In the genomic region with DNA sequence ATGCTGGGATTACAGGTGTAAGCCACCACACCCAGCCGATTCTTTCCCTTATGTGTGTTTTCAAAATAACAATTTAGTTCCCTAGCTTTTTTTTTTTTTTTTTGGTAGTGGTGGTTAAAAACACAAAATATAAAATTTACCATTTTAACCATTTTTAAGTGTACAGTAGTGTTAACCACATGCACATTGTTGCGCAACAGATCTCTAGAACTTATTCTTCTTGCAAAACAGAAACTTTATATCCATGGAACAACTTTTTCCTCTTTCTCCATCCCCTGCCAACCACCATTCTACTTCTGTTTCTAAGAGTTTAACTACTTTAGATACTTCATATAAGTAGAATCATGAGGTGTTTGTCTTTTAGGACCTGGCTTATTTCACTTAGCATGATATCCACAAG, we compare ENCODE assay signal across 10 cellular contexts. TPM values are rescaled to one million over a fixed set of nuclear protein-coding genes. Genes with fewer than 3 reads are reported as not detected.
DNase-seq lines count a peak whose midpoint lies in the region; ATAC-seq and TF ChIP-seq lines count a peak whose summit lies in the region.
"Had no signal": no experiment of that assay in that cellular context is flagged by ENCODE, and none has a peak within 500 bp of the region (broad histone marks: within the 10 kb centered on the region; RNA-seq: fewer than 3 reads in every experiment).

No MANE protein-coding gene starts in this region.

- H3K27me3 Mint-ChIP-seq in Calu3 (ENCODE audit: unreplicated experiment) (no peaks in the 10 kb centered on the region), natural killer cell (ENCODE audit: low read depth in 2 of 2) (no peaks in the 10 kb centered on the region)

- ATAC-seq in natural killer cell (no peak), HG03108 (IDR thresholded peaks at IDR 0.05; ENCODE audit: unreplicated experiment) (no peak)

- H3K27ac Mint-ChIP-seq in Calu3 (ENCODE audit: unreplicated experiment) (peak overlapping the region; percentile 86), natural killer cell (peak overlapping the region; percentile 94 to 96)

- peaks cover 13% of the 10 kb centered on the region for H3K4me1 Mint-ChIP-seq in Calu3 (ENCODE audit: low read depth, unreplicated experiment)
- H3K4me1 Mint-ChIP-seq in natural killer cell: peaks cover 31% of the 10 kb centered on the region in 2 donors

- H3K9ac ChIP-seq in adipocyte (ENCODE audit: low read length): no peak overlapping the region

- CTCF ChIA-PET in Calu3 (lab: Charles Lee): interaction anchor here (0.6 kb wide), 2 partner anchors 50 to 623 kb away, joined by 3 read pairs; no protein-coding TSS in a partner anchor

- no peak overlapping the region for H3K4me3 ChIP-seq in adipocyte (ENCODE audit: low read length)

- H3K36me3 ChIP-seq in adipocyte (ENCODE audit: control insufficient read depth, insufficient read depth, low read length, severe bottlenecking): peaks cover 13% of the 10 kb centered on the region
- H3K36me3 ChIP-seq: MG63 had no signal

- peaks cover 21% of the 10 kb centered on the region for H3K36me3 Mint-ChIP-seq in Calu3 (ENCODE audit: insufficient read depth, unreplicated experiment)
- H3K36me3 Mint-ChIP-seq in natural killer cell: no peaks in the 10 kb centered on the region

- peaks cover 10% of the 10 kb centered on the region for H3K4me1 ChIP-seq in adipocyte (ENCODE audit: control insufficient read depth, insufficient read depth, low read length)

- DNase-seq in Calu3: no peak
- DNase-seq in LHCN-M2 (ENCODE audit: low read depth): peak; percentile 48
- peak; percentile 82 for DNase-seq in adipocyte (ENCODE audit: low read depth)
- DNase-seq in natural killer cell: no peak
- DNase-seq in DMS53 (lab: John Stamatoyannopoulos, UW): no peak
- no peak for DNase-seq in activated gamma-delta T cell treated with Interleukin-2 at 50 U/mL for 16 hours
- DNase-seq in germinal center (ENCODE audit: low spot score): no peak
- DNase-seq: amniotic stem cell, MG63 had no signal

- no TSS peak for BruUV-seq in Calu3 (replicated peaks; lab: Mats Ljungman, UMichigan)

- TF ChIP-seq CTCF in Calu3 (IDR thresholded peaks at IDR 0.05; ENCODE audit: unreplicated experiment) (no peak), natural killer cell (IDR thresholded peaks at IDR 0.05) (no peak)

- H3K9me3 ChIP-seq in adipocyte (ENCODE audit: control insufficient read depth, low read length): peaks cover 4% of the 10 kb centered on the region

- H3K9me3 Mint-ChIP-seq in Calu3 (ENCODE audit: low read depth, unreplicated experiment) (peaks cover 7% of the 10 kb centered on the region), natural killer cell (peaks cover 0 to 6% of the 10 kb centered on the region in 2 donors)

- H3K4me3 Mint-ChIP-seq in Calu3 (ENCODE audit: low read depth, unreplicated experiment) (peak overlapping the region; percentile 2), natural killer cell (peak overlapping the region; percentile 95)

- intact Hi-C loops in Calu3 (cut with micrococcal nuclease; ENCODE audit: unreplicated experiment) (no loop called here), natural killer cell (cut with micrococcal nuclease) (no loop called here)

- H3K27me3 ChIP-seq in adipocyte (replicated peaks; ENCODE audit: control insufficient read depth, insufficient read depth, low read length): no peaks in the 10 kb centered on the region
- H3K27me3 ChIP-seq: MG63 had no signal

RNA-seq across cellular contexts. Expression of gene NDUFA12, which starts 1.1 kb away (rescaled TPM):
- total RNA-seq in Calu3 (2022): 157 and 165 TPM in 2 replicates
- 226 and 234 TPM in 2 replicates for total RNA-seq in LHCN-M2 (2014; rRNA removed)
- polyA plus RNA-seq in LHCN-M2 (2012): 218 TPM
- 10 to 100 TPM; 67.7 to 91.5 (median 69.6) TPM for total RNA-seq in natural killer cell

Comparison
In these comparisons a context has a peak if more than half of its experiments do, and no peak if none do; other contexts are left out.
1. DNase-seq: peak in LHCN-M2 (single experiment) and adipocyte (single experiment); none in Calu3 (single experiment), natural killer cell (single experiment), DMS53 (single experiment), activated gamma-delta T cell treated with Interleukin-2 at 50 U/mL for 16 hours (single experiment) and germinal center (single experiment).